ENCODE assay signal across 8 cellular contexts in genomic region chr16:67969286-67970039, GRCh38. TPM values are rescaled to one million over a fixed set of nuclear protein-coding genes. Genes with fewer than 3 reads are reported as not detected.
A peak's percentile ranks its signal among the peaks of the same experiment; 100 is the strongest.
DNase-seq lines count a peak whose midpoint lies in the region; ATAC-seq and TF ChIP-seq lines count a peak whose summit lies in the region.

No MANE protein-coding gene starts in this region.

- no peaks in the 10 kb centered on the region for H3K27me3 ChIP-seq in mononuclear cell (ENCODE audit: insufficient read depth, low read length)

- POLR2A ChIA-PET in AG04449 (lab: Yijun Ruan, JAX), result no interaction called here

- H3K4me3 ChIP-seq in AG04449 (ENCODE audit: low read depth, low read length) (peak overlapping the region; percentile 97), cardiac fibroblast (replicated peaks in 1 of 2; ENCODE audit: low read depth in 2 of 2, low read length in 2 of 2) (peak overlapping the region; percentile 56 to 82), mononuclear cell (ENCODE audit: low read length) (peak overlapping the region; percentile 62)

- H3K9me3 ChIP-seq in mononuclear cell (ENCODE audit: low read depth, low read length), result no peaks in the 10 kb centered on the region

- DNase-seq in AG04449 (ENCODE audit: low read depth, low spot score) (no peak), cardiac fibroblast (ENCODE audit: low read depth in 2 of 2) (no peak), SIG-M5 (lab: John Stamatoyannopoulos, UW) (no peak)
- DNase-seq in stimulated activated CD4-positive, alpha-beta T cell treated with anti-CD3 and anti-CD28 coated beads, Interleukin-2, amount 100 ng/mL, for 24 hours, result no peak

- H3K4me1 ChIP-seq in mononuclear cell (ENCODE audit: insufficient read depth, low read length), result peaks cover 20% of the 10 kb centered on the region

- CTCF ChIA-PET in AG04449 (lab: Yijun Ruan, JAX), result interaction anchor here (0.9 to 1.0 kb wide), 2 partner anchors 22 to 72 kb away, joined by 4 to 5 read pairs; no protein-coding TSS in a partner anchor

- TF ChIP-seq CTCF in AG04449 (IDR thresholded peaks at IDR 0.05; ENCODE audit: insufficient read depth, low read length, missing control alignments) (no peak), cardiac fibroblast (IDR thresholded peaks at IDR 0.05; ENCODE audit: low read depth, low read length) (no peak)

- peak; percentile 8 for ATAC-seq in HG03097 (IDR thresholded peaks at IDR 0.05; ENCODE audit: low FRiP score, unreplicated experiment)
- no peak for ATAC-seq in HG03442 (IDR thresholded peaks at IDR 0.05; ENCODE audit: unreplicated experiment)
- no peak for ATAC-seq in HG03460 (IDR thresholded peaks at IDR 0.05; ENCODE audit: unreplicated experiment)

RNA-seq across cellular contexts. Expression of gene SLC12A4, which starts 1.0 kb away (rescaled TPM):
- total RNA-seq in mononuclear cell, result 6.9 TPM

RNA-seq across cellular contexts. Expression of gene DPEP3, which starts 10.8 kb away (rescaled TPM):
- total RNA-seq in mononuclear cell, result 0.21 TPM

RNA-seq across cellular contexts. Expression of gene LCAT, which starts 25.5 kb away (rescaled TPM):
- 0.84 TPM for total RNA-seq in mononuclear cell

RNA-seq across cellular contexts. Expression of gene DPEP2, which starts 29.8 kb away (rescaled TPM):
- 17.2 TPM for total RNA-seq in mononuclear cell

RNA-seq across cellular contexts. Expression of gene PSMB10, which starts 32.8 kb away (rescaled TPM):
- 69.4 TPM for total RNA-seq in mononuclear cell
